ENCODE assay signal across 9 cellular contexts in genomic region chr2:37635359-37636208, GRCh38. TPM values are rescaled to one million over a fixed set of nuclear protein-coding genes. Genes with fewer than 3 reads are reported as not detected.
DNase-seq lines count a peak whose midpoint lies in the region; ATAC-seq and TF ChIP-seq lines count a peak whose summit lies in the region.
"Had no signal": no experiment of that assay in that cellular context is flagged by ENCODE, and none has a peak within 500 bp of the region (broad histone marks: within the 10 kb centered on the region; RNA-seq: fewer than 3 reads in every experiment).

No MANE protein-coding gene starts in this region.

- no peaks in the 10 kb centered on the region for H3K27me3 ChIP-seq in foreskin keratinocyte

- peak overlapping the region; percentile 78 for H3K27ac ChIP-seq in foreskin keratinocyte

- DNase-seq in AML-193 (lab: John Stamatoyannopoulos, UW) (peak; percentile 96 to 98), HPDE6-E6E7 (ENCODE audit: extremely low spot score) (peak; percentile 48), foreskin keratinocyte (peak; percentile 93 to 96), GOT3 (lab: John Stamatoyannopoulos, UW) (no peak), AG20443 (ENCODE audit: low spot score) (no peak)
- peak; percentile 86 for DNase-seq in activated CD8-positive, alpha-beta memory T cell treated with anti-CD3 and anti-CD28 coated beads for 24 hours
- DNase-seq in stimulated activated CD8-positive, alpha-beta memory T cell treated with anti-CD3 and anti-CD28 coated beads, Interleukin-12 subunit alpha, Interleukin-12 subunit beta, amount 100 ng/mL, for 1 hour (ENCODE audit: low read depth) = peak; percentile 53
- DNase-seq: DND-41 had no signal

- ATAC-seq in GM21360 (IDR thresholded peaks at IDR 0.05; ENCODE audit: unreplicated experiment) (peak; percentile 74), foreskin keratinocyte (peak; percentile 94)

- no peak for TF ChIP-seq CTCF in foreskin keratinocyte (conservative IDR thresholded peaks at IDR 0.05)

- peaks cover 5% of the 10 kb centered on the region for H3K4me1 ChIP-seq in foreskin keratinocyte

RNA-seq across cellular contexts. Expression of gene CDC42EP3, which starts 35.9 kb away (rescaled TPM):
- 32.3 and 46.4 TPM in 2 replicates for total RNA-seq in foreskin keratinocyte
- polyA plus RNA-seq in foreskin keratinocyte = 15.0 and 23.2 TPM in 2 replicates

Comparison
In these comparisons a context has a peak if more than half of its experiments do, and no peak if none do; other contexts are left out.
1. DNase-seq: peak in AML-193 (2 of 2), HPDE6-E6E7 (single experiment), activated CD8-positive, alpha-beta memory T cell treated with anti-CD3 and anti-CD28 coated beads for 24 hours (single experiment), foreskin keratinocyte (2 of 2) and stimulated activated CD8-positive, alpha-beta memory T cell treated with anti-CD3 and anti-CD28 coated beads, Interleukin-12 subunit alpha, Interleukin-12 subunit beta, amount 100 ng/mL, for 1 hour (single experiment); none in GOT3 (single experiment) and AG20443 (single experiment).